In the genomic region with DNA sequence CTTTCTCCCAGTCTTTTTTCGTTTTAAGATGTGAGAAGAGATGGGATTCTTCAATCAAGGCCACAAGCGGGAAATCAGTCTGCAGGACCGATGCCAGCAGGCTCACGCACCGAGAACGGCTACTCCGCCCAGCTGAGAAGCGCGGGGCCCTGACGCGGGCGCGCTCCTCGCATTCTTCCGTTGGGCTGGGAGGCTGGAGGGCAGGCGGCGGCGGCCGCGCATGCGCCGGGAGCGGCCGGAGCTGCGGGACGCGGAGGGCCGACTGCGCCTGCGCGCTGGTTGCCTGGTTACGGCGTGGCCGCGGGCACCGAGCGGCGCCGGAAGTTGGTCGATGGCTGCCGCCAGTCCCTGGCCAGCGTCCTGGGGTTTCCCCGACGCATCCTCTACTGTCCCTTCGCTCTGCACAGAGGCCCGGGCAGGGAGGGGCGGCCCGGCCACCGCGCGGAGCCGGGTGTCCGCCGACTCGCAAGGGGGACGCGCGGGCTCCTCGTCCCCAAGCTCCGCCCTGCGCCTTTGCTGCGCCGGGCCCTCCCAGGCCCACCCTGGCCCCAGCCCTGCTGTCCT, we compare ENCODE assay signal across 7 cellular contexts.
DNase-seq lines count a peak whose midpoint lies in the region; ATAC-seq and TF ChIP-seq lines count a peak whose summit lies in the region.

No MANE protein-coding gene starts in this region.

- in situ Hi-C loops in astrocyte of the cerebellum (cut with HindIII; ENCODE audit: low sequenced_read_pairs) = no loop called here

- peak; percentile 70 for ATAC-seq in GM18511 (IDR thresholded peaks at IDR 0.05; ENCODE audit: unreplicated experiment)
- ATAC-seq in HG02970 (IDR thresholded peaks at IDR 0.05; ENCODE audit: low FRiP score, unreplicated experiment) = peak; percentile 63

- TF ChIP-seq CTCF in astrocyte of the cerebellum (IDR thresholded peaks at IDR 0.05; ENCODE audit: low read depth, low read length, missing control alignments) = no peak
- no peak for TF ChIP-seq CTCF in retinal pigment epithelial cell (conservative IDR thresholded peaks at IDR 0.05; ENCODE audit: low read depth, low read length)

- H3K4me3 ChIP-seq in astrocyte of the cerebellum (ENCODE audit: low read depth, low read length) (peak overlapping the region; percentile 54), retinal pigment epithelial cell (ENCODE audit: low read length) (peak overlapping the region; percentile 67)

- DNase-seq in NCI-H1930 (lab: John Stamatoyannopoulos, UW) = peak; percentile 86 to 94
- peak; percentile 94 for DNase-seq in T-helper 9 cell
- peak; percentile 54 for DNase-seq in astrocyte of the cerebellum (ENCODE audit: low read depth)
- DNase-seq in hippocampal formation (lab: John Stamatoyannopoulos, UW) = peak; percentile 89 to 92
- peak; percentile 22 for DNase-seq in retinal pigment epithelial cell (ENCODE audit: low read depth)

Comparison
In these comparisons a context has a peak if more than half of its experiments do, and no peak if none do; other contexts are left out.
1. Peak in every context shown above with its lines: DNase-seq, ATAC-seq and H3K4me3 ChIP-seq.
2. DNase-seq: peak in every context shown above with its lines; median percentile 94 in T-helper 9 cell; 90 in hippocampal formation; 90 in NCI-H1930; 54 in astrocyte of the cerebellum; 22 in retinal pigment epithelial cell.